Comparison of ENCODE assay signal across 21 cellular contexts in the genomic region with DNA sequence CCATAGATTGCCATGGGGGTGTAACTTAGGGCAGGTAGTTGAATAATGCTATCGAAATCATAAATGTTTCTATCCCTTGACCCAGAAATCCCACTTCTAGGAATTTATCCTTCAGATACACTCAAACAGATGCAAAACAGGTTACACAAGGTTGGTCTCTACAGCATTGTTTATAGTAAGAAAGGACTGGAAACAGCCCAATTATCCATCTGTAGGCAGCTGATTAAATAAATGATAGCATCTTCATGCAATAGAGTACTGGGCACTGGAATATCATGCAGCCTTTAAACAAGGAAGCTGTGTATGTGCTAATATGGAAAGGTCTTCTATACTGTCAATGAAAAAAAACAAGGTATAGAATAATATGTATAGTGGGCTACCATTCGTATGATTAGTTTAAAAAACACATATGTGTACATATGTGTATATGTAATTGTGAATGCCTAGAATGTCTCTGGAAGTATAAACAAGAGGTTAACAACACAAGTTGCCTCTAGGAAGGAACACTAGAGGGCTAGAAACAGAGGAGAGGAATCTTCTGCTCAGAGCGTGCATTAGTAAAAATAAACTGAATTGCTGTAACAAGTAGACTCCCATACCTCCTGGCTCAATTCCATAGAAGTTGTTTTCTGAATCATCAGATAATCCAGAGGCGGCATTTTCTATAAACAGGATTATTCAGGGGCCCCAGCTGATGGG.
DNase-seq lines count a peak whose midpoint lies in the region; ATAC-seq and TF ChIP-seq lines count a peak whose summit lies in the region.
"Had no signal": no experiment of that assay in that cellular context is flagged by ENCODE, and none has a peak within 500 bp of the region (broad histone marks: within the 10 kb centered on the region; RNA-seq: fewer than 3 reads in every experiment).

No MANE protein-coding gene starts in this region.

- DNase-seq in SHP77 treated with DMSO at 0.1 percent for 48 hours (lab: John Stamatoyannopoulos, UW) (peak; percentile 6), SHP77 (lab: John Stamatoyannopoulos, UW) (no peak), NCI-H2029 treated with DMSO at 0.1 percent for 48 hours (lab: John Stamatoyannopoulos, UW) (peak; percentile 28), chondrocyte (ENCODE audit: low spot score) (no peak), immature natural killer cell (no peak), left lobe of liver (ENCODE audit: low spot score) (no peak), ecto neural progenitor cell (ENCODE audit: low spot score) (no peak)
- DNase-seq: activated CD4-positive, CD25-positive, alpha-beta regulatory T cell treated with anti-CD3 and anti-CD28 coated beads, Interleukin-2, amount 50 U/mL, for 72 hours; activated CD8-positive, alpha-beta memory T cell treated with anti-CD3 and anti-CD28 coated beads, Interleukin-2, amount 10 ng/mL, durations not matched to agents 7 days and 5 days; activated effector memory CD4-positive, alpha-beta T cell treated with anti-CD3 and anti-CD28 coated beads, Interleukin-2, amount 50 U/mL, for 16 hours; anterior cingulate cortex; Caco-2; colonic mucosa; glutamatergic neuron; H7; MM.1S; naive thymus-derived CD8-positive, alpha-beta T cell; posterior cingulate gyrus; stimulated activated naive B cell treated with anti-CD40 and anti-IgM and Interleukin-4, amounts not matched to agents 10 μg/mL and 1 μg/mL and 100 μg/mL, for 72 hours; upper lobe of left lung had no signal

- H3K27ac Mint-ChIP-seq in chondrocyte (ENCODE audit: unreplicated experiment) (no peak overlapping the region), immature natural killer cell (no peak overlapping the region)
- H3K27ac Mint-ChIP-seq: activated CD8-positive, alpha-beta memory T cell treated with anti-CD3 and anti-CD28 coated beads, Interleukin-2, amount 10 ng/mL, durations not matched to agents 7 days and 5 days; naive thymus-derived CD8-positive, alpha-beta T cell; stimulated activated naive B cell treated with anti-CD40 and anti-IgM and Interleukin-4, amounts not matched to agents 10 μg/mL and 1 μg/mL and 100 μg/mL, for 72 hours had no signal

- no peaks in the 10 kb centered on the region for H3K36me3 Mint-ChIP-seq in chondrocyte (ENCODE audit: low read depth)
- no peaks in the 10 kb centered on the region for H3K36me3 Mint-ChIP-seq in immature natural killer cell
- H3K36me3 Mint-ChIP-seq: activated CD8-positive, alpha-beta memory T cell treated with anti-CD3 and anti-CD28 coated beads, Interleukin-2, amount 10 ng/mL, durations not matched to agents 7 days and 5 days; naive thymus-derived CD8-positive, alpha-beta T cell; stimulated activated naive B cell treated with anti-CD40 and anti-IgM and Interleukin-4, amounts not matched to agents 10 μg/mL and 1 μg/mL and 100 μg/mL, for 72 hours had no signal

- peak; percentile 21 for TF ChIP-seq CTCF in chondrocyte (IDR thresholded peaks at IDR 0.05)

- H3K4me3 Mint-ChIP-seq in chondrocyte (ENCODE audit: unreplicated experiment) = no peak overlapping the region
- no peak overlapping the region for H3K4me3 Mint-ChIP-seq in immature natural killer cell
- H3K4me3 Mint-ChIP-seq: activated CD8-positive, alpha-beta memory T cell treated with anti-CD3 and anti-CD28 coated beads, Interleukin-2, amount 10 ng/mL, durations not matched to agents 7 days and 5 days; naive thymus-derived CD8-positive, alpha-beta T cell; stimulated activated naive B cell treated with anti-CD40 and anti-IgM and Interleukin-4, amounts not matched to agents 10 μg/mL and 1 μg/mL and 100 μg/mL, for 72 hours had no signal

- ATAC-seq in HG03565 (IDR thresholded peaks at IDR 0.05; ENCODE audit: unreplicated experiment) (no peak), left lobe of liver (no peak)
- ATAC-seq: activated CD8-positive, alpha-beta memory T cell treated with anti-CD3 and anti-CD28 coated beads, Interleukin-2, amount 10 ng/mL, durations not matched to agents 7 days and 5 days; naive thymus-derived CD8-positive, alpha-beta T cell; stimulated activated naive B cell treated with anti-CD40 and anti-IgM and Interleukin-4, amounts not matched to agents 10 μg/mL and 1 μg/mL and 100 μg/mL, for 72 hours had no signal

- H3K4me1 Mint-ChIP-seq in chondrocyte (ENCODE audit: low read depth) (peaks cover 8% of the 10 kb centered on the region), immature natural killer cell (no peaks in the 10 kb centered on the region)
- H3K4me1 Mint-ChIP-seq: activated CD8-positive, alpha-beta memory T cell treated with anti-CD3 and anti-CD28 coated beads, Interleukin-2, amount 10 ng/mL, durations not matched to agents 7 days and 5 days had no signal

- H3K27me3 Mint-ChIP-seq in chondrocyte (ENCODE audit: low read depth) (peaks cover 22% of the 10 kb centered on the region), immature natural killer cell (ENCODE audit: low read depth in 3 of 3) (peaks cover 0 to 2% (median 2%) of the 10 kb centered on the region in 3 donors)

- H3K9me3 Mint-ChIP-seq in chondrocyte (ENCODE audit: low read depth) (no peaks in the 10 kb centered on the region), immature natural killer cell (no peaks in the 10 kb centered on the region)
- H3K9me3 Mint-ChIP-seq: naive thymus-derived CD8-positive, alpha-beta T cell; stimulated activated naive B cell treated with anti-CD40 and anti-IgM and Interleukin-4, amounts not matched to agents 10 μg/mL and 1 μg/mL and 100 μg/mL, for 72 hours had no signal

Comparison
In these comparisons a context has a peak if more than half of its experiments do, and no peak if none do; other contexts are left out.
1. DNase-seq: peak in SHP77 treated with DMSO at 0.1 percent for 48 hours (single experiment) and NCI-H2029 treated with DMSO at 0.1 percent for 48 hours (single experiment); none in SHP77 (0 of 2), chondrocyte (single experiment), immature natural killer cell (0 of 3), left lobe of liver (single experiment) and ecto neural progenitor cell (single experiment).